ENCODE assay signal across 1 cellular context in the genomic region with DNA sequence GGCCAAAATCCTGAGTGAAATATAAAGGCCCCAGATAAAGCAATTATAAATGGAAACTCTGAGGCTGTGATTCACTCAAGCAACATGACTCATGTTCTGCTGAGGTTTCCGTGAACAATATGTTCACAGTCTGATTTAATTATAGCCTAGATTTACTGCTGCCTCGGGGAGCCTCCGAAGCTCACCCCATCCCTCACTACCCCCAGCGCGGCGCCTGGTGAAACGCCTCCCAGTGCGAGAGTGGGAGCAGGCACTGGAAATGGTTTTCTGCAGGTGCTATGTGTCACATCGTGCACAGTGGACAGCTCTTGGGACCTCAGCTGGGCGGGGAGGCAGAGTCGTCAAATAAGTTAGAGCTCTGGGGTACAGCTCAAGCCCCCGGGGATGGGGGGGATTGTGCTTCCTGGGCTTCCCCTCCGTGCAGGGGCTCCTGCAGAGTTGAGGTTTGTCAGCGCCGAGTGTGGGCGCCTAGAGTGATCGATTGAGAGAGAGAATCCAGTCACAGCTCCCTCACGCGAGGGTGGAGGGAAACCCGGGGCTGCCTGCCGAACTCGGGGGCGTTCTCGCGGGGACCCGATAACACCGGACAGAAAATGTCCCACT.
TF ChIP-seq lines count a peak whose summit lies in the region.

No MANE protein-coding gene starts in this region.

TF ChIP-seq in HEK293, 187 proteins besides CTCF, POLR2A, EP300 and RAD21 (continued from another document):
- TF ChIP-seq ZBTB17 (tag by site-specific recombination; IDR thresholded peaks at IDR 0.05) = peak; percentile 25; the same call in 1 of the 2 replicates
- 0 out of 2 replicates have a peak, but pooled peaks have one; percentile 15 for TF ChIP-seq ZNF366 (tag by site-specific recombination; conservative IDR thresholded peaks at IDR 0.05)
- no peak for TF ChIP-seq HOXD13 (CRISPR knock-in tag; IDR thresholded peaks at IDR 0.05; ENCODE audit: borderline replicate concordance)
- TF ChIP-seq, protein P1, sequence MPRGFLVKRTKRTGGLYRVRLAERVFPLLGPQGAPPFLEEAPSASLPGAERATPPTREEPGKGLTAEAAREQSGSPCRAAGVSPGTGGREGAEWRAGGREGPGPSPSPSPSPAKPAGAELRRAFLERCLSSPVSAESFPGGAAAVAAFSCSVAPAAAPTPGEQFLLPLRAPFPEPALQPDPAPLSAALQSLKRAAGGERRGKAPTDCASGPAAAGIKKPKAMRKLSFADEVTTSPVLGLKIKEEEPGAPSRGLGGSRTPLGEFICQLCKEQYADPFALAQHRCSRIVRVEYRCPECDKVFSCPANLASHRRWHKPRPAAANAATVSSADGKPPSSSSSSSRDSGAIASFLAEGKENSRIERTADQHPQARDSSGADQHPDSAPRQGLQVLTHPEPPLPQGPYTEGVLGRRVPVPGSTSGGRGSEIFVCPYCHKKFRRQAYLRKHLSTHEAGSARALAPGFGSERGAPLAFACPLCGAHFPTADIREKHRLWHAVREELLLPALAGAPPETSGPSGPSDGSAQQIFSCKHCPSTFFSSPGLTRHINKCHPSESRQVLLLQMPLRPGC (tag by site-specific recombination; IDR thresholded peaks at IDR 0.05) = peak; percentile 30; the same call in 1 of the 2 replicates
- TF ChIP-seq ZBTB21 (tag by site-specific recombination; IDR thresholded peaks at IDR 0.05) = 0 out of 2 replicates have a peak, but pooled peaks have one; percentile 21
- peak; percentile 46; the same call in 1 of the 2 replicates for TF ChIP-seq TSHZ1 (tag by site-specific recombination; IDR thresholded peaks at IDR 0.05; ENCODE audit: borderline replicate concordance)
- TF ChIP-seq ZNF660 (tag by site-specific recombination; IDR thresholded peaks at IDR 0.05) = peak; percentile 73
- TF ChIP-seq GFI1B (tag by site-specific recombination; IDR thresholded peaks at IDR 0.05) = peak; percentile 95
- TF ChIP-seq ZNF10 (tag by site-specific recombination; IDR thresholded peaks at IDR 0.05) = no peak
- peak; percentile 68 for TF ChIP-seq ZEB2 (tag by site-specific recombination; IDR thresholded peaks at IDR 0.05)
- peak; percentile 98 for TF ChIP-seq ZNF488 (tag by site-specific recombination; IDR thresholded peaks at IDR 0.05)
- TF ChIP-seq PRDM1 (tag by site-specific recombination; IDR thresholded peaks at IDR 0.05) = peak; percentile 7; the same call in 1 of the 2 replicates
- no peak for TF ChIP-seq ZNF157 (tag by site-specific recombination; IDR thresholded peaks at IDR 0.05)
- TF ChIP-seq ZNF629 (tag by site-specific recombination; IDR thresholded peaks at IDR 0.05) = peak; percentile 55
- 0 out of 2 replicates have a peak, but pooled peaks have one; percentile 27 for TF ChIP-seq ZNF639 (tag by site-specific recombination; IDR thresholded peaks at IDR 0.05)
- TF ChIP-seq ZNF530 (tag by site-specific recombination; IDR thresholded peaks at IDR 0.05; ENCODE audit: low read depth) = no peak
- TF ChIP-seq PATZ1 (tag by site-specific recombination; IDR thresholded peaks at IDR 0.05) = peak; percentile 63; the same call in 1 of the 2 replicates
- TF ChIP-seq ZFP3 (tag by site-specific recombination; IDR thresholded peaks at IDR 0.05; ENCODE audit: low read depth) = no peak
- no peak for TF ChIP-seq YY2 (tag by site-specific recombination; IDR thresholded peaks at IDR 0.05)
- TF ChIP-seq GLIS1 (tag by site-specific recombination; IDR thresholded peaks at IDR 0.05) = peak; percentile 88
- 0 out of 2 replicates have a peak, but pooled peaks have one; percentile 38 for TF ChIP-seq ZNF843 (tag by site-specific recombination; IDR thresholded peaks at IDR 0.05)
